ENCODE assay signal across 17 cellular contexts in the genomic region with DNA sequence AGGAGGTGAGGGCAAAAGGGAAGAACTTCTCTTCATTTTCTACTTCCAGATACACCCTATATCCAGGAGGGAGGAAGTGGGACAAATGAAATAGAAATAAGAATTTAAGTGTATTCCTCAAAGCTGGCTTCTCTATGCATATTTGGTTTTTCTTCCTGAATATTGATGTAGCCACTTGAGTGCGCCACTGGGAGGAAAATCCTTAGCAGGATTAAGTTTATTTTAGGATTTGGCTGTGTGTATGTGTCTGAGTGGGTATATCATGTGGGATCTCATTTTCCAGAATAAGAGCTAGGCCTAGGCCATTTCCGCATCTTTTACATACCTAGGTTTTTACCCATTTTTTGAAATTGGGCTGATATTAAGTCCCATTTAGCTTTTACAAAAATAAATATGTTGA. TPM values are rescaled to one million over a fixed set of nuclear protein-coding genes. Genes with fewer than 3 reads are reported as not detected.
DNase-seq lines count a peak whose midpoint lies in the region; ATAC-seq and TF ChIP-seq lines count a peak whose summit lies in the region.
"Had no signal": no experiment of that assay in that cellular context is flagged by ENCODE, and none has a peak within 500 bp of the region (broad histone marks: within the 10 kb centered on the region; RNA-seq: fewer than 3 reads in every experiment).

No MANE protein-coding gene starts in this region.

- H3K27me3 Mint-ChIP-seq in naive thymus-derived CD4-positive, alpha-beta T cell: peaks cover 0 to 28% (median 0%) of the 10 kb centered on the region in 5 donors

- no peaks in the 10 kb centered on the region for H3K36me3 Mint-ChIP-seq in naive thymus-derived CD4-positive, alpha-beta T cell
- H3K36me3 Mint-ChIP-seq: T-cell had no signal

- no peak overlapping the region for H3K27ac Mint-ChIP-seq in naive thymus-derived CD4-positive, alpha-beta T cell
- H3K27ac Mint-ChIP-seq: T-cell had no signal

- TF ChIP-seq CTCF in cardiac muscle cell (IDR thresholded peaks at IDR 0.05; ENCODE audit: low read depth, low read length) (peak; percentile 25), astrocyte of the spinal cord (IDR thresholded peaks at IDR 0.05; ENCODE audit: low read depth, low read length) (peak; percentile 22), foreskin fibroblast (IDR thresholded peaks at IDR 0.05; ENCODE audit: low read depth, low read length) (peak; percentile 10)

- H3K27me3 ChIP-seq in cardiac muscle cell: no peaks in the 10 kb centered on the region
- no peaks in the 10 kb centered on the region for H3K27me3 ChIP-seq in right cardiac atrium (ENCODE audit: control insufficient read depth, insufficient read depth)
- H3K27me3 ChIP-seq in naive thymus-derived CD4-positive, alpha-beta T cell (ENCODE audit: control insufficient read depth in 2 of 2, insufficient read depth in 2 of 2, low read length in 2 of 2): peaks cover 0 to 3% of the 10 kb centered on the region in 2 donors
- H3K27me3 ChIP-seq: body of pancreas, pancreas had no signal

- H3K4me3 ChIP-seq in cardiac muscle cell: no peak overlapping the region
- H3K4me3 ChIP-seq in right cardiac atrium (ENCODE audit: low read length): no peak overlapping the region
- no peak overlapping the region for H3K4me3 ChIP-seq in astrocyte of the spinal cord (ENCODE audit: low read depth, low read length)
- no peak overlapping the region for H3K4me3 ChIP-seq in foreskin fibroblast (ENCODE audit: low read depth in 1 of 2, low read length in 2 of 2)
- H3K4me3 ChIP-seq in naive thymus-derived CD4-positive, alpha-beta T cell (ENCODE audit: low read length): no peak overlapping the region
- H3K4me3 ChIP-seq: body of pancreas, mucosa of descending colon, pancreas had no signal

- H3K4me1 Mint-ChIP-seq in naive thymus-derived CD4-positive, alpha-beta T cell: no peaks in the 10 kb centered on the region
- H3K4me1 Mint-ChIP-seq: T-cell had no signal

- H3K36me3 ChIP-seq in cardiac muscle cell: no peaks in the 10 kb centered on the region
- H3K36me3 ChIP-seq in naive thymus-derived CD4-positive, alpha-beta T cell (ENCODE audit: control insufficient read depth in 2 of 3, insufficient read depth in 3 of 3, low read length in 3 of 3): no peaks in the 10 kb centered on the region
- H3K36me3 ChIP-seq: pancreas had no signal

- intact Hi-C loops in right cardiac atrium (cut with DNase I): loop anchor here in 1 of 4 donors (10.0 kb wide), 1 partner anchor 155 kb away; no protein-coding TSS in a partner anchor
- intact Hi-C loops in naive thymus-derived CD4-positive, alpha-beta T cell (cut with micrococcal nuclease): no loop called here

- H3K4me3 Mint-ChIP-seq in naive thymus-derived CD4-positive, alpha-beta T cell: no peak overlapping the region
- H3K4me3 Mint-ChIP-seq: T-cell, WTC11 had no signal

- H3K27ac ChIP-seq in cardiac muscle cell (no peak overlapping the region), right cardiac atrium (ENCODE audit: low read length) (no peak overlapping the region)
- H3K27ac ChIP-seq in naive thymus-derived CD4-positive, alpha-beta T cell (ENCODE audit: low read depth, low read length): no peak overlapping the region
- H3K27ac ChIP-seq: body of pancreas, pancreas had no signal

- 79% methylated on average over 2 of the region's 2 CpGs for WGBS in right cardiac atrium

- CTCF ChIA-PET in naive thymus-derived CD4-positive, alpha-beta T cell (lab: Charles Lee): no interaction called here

- in situ Hi-C loops in astrocyte of the spinal cord (cut with HindIII; ENCODE audit: low sequenced_read_pairs): no loop called here

- DNase-seq in cardiac muscle cell (ENCODE audit: low read depth in 1 of 2, low spot score in 1 of 2): no peak
- DNase-seq in right cardiac atrium: no peak
- no peak for DNase-seq in astrocyte of the spinal cord (ENCODE audit: low read depth, low spot score)
- DNase-seq in foreskin fibroblast: no peak
- no peak for DNase-seq in naive thymus-derived CD4-positive, alpha-beta T cell
- DNase-seq in NCI-H187 treated with DMSO at 0.1 percent for 48 hours (lab: John Stamatoyannopoulos, UW): no peak
- DNase-seq in NCI-H446 (lab: John Stamatoyannopoulos, UW): no peak
- DNase-seq: activated gamma-delta T cell treated with Interleukin-2 at 50 U/mL for 16 hours; body of pancreas; effector CD8-positive, alpha-beta T cell; mucosa of descending colon; NCI-H2029; NCI-H526 treated with DMSO at 0.1 percent for 48 hours; pancreas; T-cell had no signal

- no peaks in the 10 kb centered on the region for H3K9me3 ChIP-seq in cardiac muscle cell (ENCODE audit: low read depth)
- no peaks in the 10 kb centered on the region for H3K9me3 ChIP-seq in right cardiac atrium (ENCODE audit: control insufficient read depth, low read length)
- no peaks in the 10 kb centered on the region for H3K9me3 ChIP-seq in naive thymus-derived CD4-positive, alpha-beta T cell (ENCODE audit: control insufficient read depth in 2 of 3, low read length in 3 of 3)
- H3K9me3 ChIP-seq: body of pancreas, mucosa of descending colon, pancreas had no signal

- POLR2A ChIA-PET in naive thymus-derived CD4-positive, alpha-beta T cell (lab: Charles Lee): interaction anchor here (0.6 kb wide), 1 partner anchor 86 kb away, joined by 3 read pairs; no protein-coding TSS in a partner anchor

- H3K9me3 Mint-ChIP-seq in naive thymus-derived CD4-positive, alpha-beta T cell: no peaks in the 10 kb centered on the region
- H3K9me3 Mint-ChIP-seq: T-cell, WTC11 had no signal

- H3K4me1 ChIP-seq in cardiac muscle cell (ENCODE audit: low read depth) (peaks cover 12% of the 10 kb centered on the region), right cardiac atrium (ENCODE audit: control insufficient read depth, insufficient read depth, low read length) (peaks cover 15% of the 10 kb centered on the region)
- no peaks in the 10 kb centered on the region for H3K4me1 ChIP-seq in naive thymus-derived CD4-positive, alpha-beta T cell (ENCODE audit: control insufficient read depth in 2 of 2, insufficient read depth in 2 of 2, low read length in 2 of 2)
- H3K4me1 ChIP-seq: pancreas had no signal

- ATAC-seq in right cardiac atrium: no peak
- ATAC-seq in naive thymus-derived CD4-positive, alpha-beta T cell: no peak
- ATAC-seq in HG03378 (IDR thresholded peaks at IDR 0.05; ENCODE audit: unreplicated experiment): no peak
- ATAC-seq: body of pancreas, mucosa of descending colon, pancreas, T-cell, WTC11 had no signal

RNA-seq across cellular contexts. Expression of gene MAP1B, which starts 42.5 kb away (rescaled TPM):
- total RNA-seq in cardiac muscle cell (142 and 258 TPM in 2 replicates), right cardiac atrium (100 to 1,000 TPM in 2 of 4 donors, 10 to 100 TPM in 2; 89.9 to 196 (median 130) TPM)
- polyA plus RNA-seq in cardiac muscle cell (95.6 and 119 TPM in 2 replicates), right cardiac atrium (19.7 TPM)
- total RNA-seq in naive thymus-derived CD4-positive, alpha-beta T cell: under 1 TPM in 1 of 5 experiments, not detected in 4; 0.10 TPM
- under 1 TPM; 0.06 to 0.21 TPM for polyA plus RNA-seq in naive thymus-derived CD4-positive, alpha-beta T cell

Comparison
In these comparisons a context has a peak if more than half of its experiments do, and no peak if none do; other contexts are left out.
1. RNA of gene MAP1B, which starts 42.5 kb away (total RNA-seq): 89.9 to 196 TPM in right cardiac atrium and 142 to 258 TPM in cardiac muscle cell; 0.10 TPM in naive thymus-derived CD4-positive, alpha-beta T cell; every median in the first group is over 10 times any median in the second.
2. Peak in every context shown above with its lines, with median percentiles within 50 percentile points of each other: CTCF ChIP-seq.